ENCODE assay signal across 10 cellular contexts in the genomic region with DNA sequence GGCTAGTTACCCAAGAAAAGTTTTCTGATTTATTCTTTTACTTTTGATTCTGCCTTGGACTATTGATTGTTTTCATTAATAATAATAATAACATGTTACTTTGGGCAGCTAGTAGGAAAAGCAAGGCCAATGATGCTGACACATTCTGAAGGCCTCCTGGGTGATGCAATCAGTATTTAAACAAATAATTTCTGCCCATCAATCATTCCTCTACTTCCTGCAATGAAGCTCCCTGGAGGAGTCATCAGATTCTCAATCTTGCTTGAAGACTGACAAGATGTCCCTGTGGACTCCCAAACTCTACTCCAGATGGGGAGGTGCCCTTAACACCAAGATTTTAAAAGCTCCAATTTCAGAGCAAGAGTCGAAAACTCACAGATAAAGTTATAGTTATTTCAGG. TPM values are rescaled to one million over a fixed set of nuclear protein-coding genes. Genes with fewer than 3 reads are reported as not detected.
DNase-seq lines count a peak whose midpoint lies in the region; ATAC-seq and TF ChIP-seq lines count a peak whose summit lies in the region.
"Had no signal": no experiment of that assay in that cellular context is flagged by ENCODE, and none has a peak within 500 bp of the region (broad histone marks: within the 10 kb centered on the region; RNA-seq: fewer than 3 reads in every experiment).

A gene with protein sequence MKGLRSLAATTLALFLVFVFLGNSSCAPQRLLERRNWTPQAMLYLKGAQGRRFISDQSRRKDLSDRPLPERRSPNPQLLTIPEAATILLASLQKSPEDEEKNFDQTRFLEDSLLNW (plus strand): TSS at position 244 of the 400 bp plus-strand sequence. CDS start 177 bp downstream, outside the sequence.

- H3K4me1 Mint-ChIP-seq in stimulated activated naive CD8-positive, alpha-beta T cell treated with anti-CD3 and anti-CD28 coated beads, Interleukin-15, Interleukin-2, amounts not matched to agents 100 ng/mL and 50 ng/mL, for 24 hours (ENCODE audit: low read depth): peaks cover 11% of the 10 kb centered on the region
- peaks cover 20% of the 10 kb centered on the region for H3K4me1 Mint-ChIP-seq in brain

- peaks cover 0 to 3% (median 0%) of the 10 kb centered on the region in 4 donors for H3K9me3 ChIP-seq in liver (ENCODE audit: control insufficient read depth in 4 of 4, low read length in 3 of 4)

- DNase-seq in stimulated activated naive CD8-positive, alpha-beta T cell treated with anti-CD3 and anti-CD28 coated beads, Interleukin-15, Interleukin-2, amounts not matched to agents 100 U/mL and 50 U/mL, for 24 hours: no peak
- no peak for DNase-seq in OCI-M2 (lab: John Stamatoyannopoulos, UW; ENCODE audit: unreplicated experiment)
- DNase-seq in midbrain (lab: John Stamatoyannopoulos, UW): no peak
- DNase-seq in NCI-H1092 (lab: John Stamatoyannopoulos, UW): no peak
- DNase-seq: anterior cingulate cortex had no signal

- 99% methylated on average over 1 of the region's 1 CpG for WGBS in liver

- H3K4me3 Mint-ChIP-seq in stimulated activated naive CD8-positive, alpha-beta T cell treated with anti-CD3 and anti-CD28 coated beads, Interleukin-15, Interleukin-2, amounts not matched to agents 100 ng/mL and 50 ng/mL, for 24 hours: peak within 1 kb of the TSS; percentile 72
- H3K4me3 Mint-ChIP-seq in brain: peak within 1 kb of the TSS; percentile 79 to 87 (median 82)

- peak within 1 kb of the TSS; percentile 37 for H3K27ac Mint-ChIP-seq in stimulated activated naive CD8-positive, alpha-beta T cell treated with anti-CD3 and anti-CD28 coated beads, Interleukin-15, Interleukin-2, amounts not matched to agents 100 ng/mL and 50 ng/mL, for 24 hours
- peak within 1 kb of the TSS in 1 of 5 experiments; percentile 3 for H3K27ac Mint-ChIP-seq in brain

- no peak within 1 kb of the TSS for H3K9ac ChIP-seq in liver (ENCODE audit: low read depth in 1 of 2, low read length in 2 of 2)
- H3K9ac ChIP-seq: KMS-11 had no signal

- peaks cover 10% of the 10 kb centered on the region for H3K9me3 Mint-ChIP-seq in stimulated activated naive CD8-positive, alpha-beta T cell treated with anti-CD3 and anti-CD28 coated beads, Interleukin-15, Interleukin-2, amounts not matched to agents 100 ng/mL and 50 ng/mL, for 24 hours
- H3K9me3 Mint-ChIP-seq in brain: peaks cover 2 to 7% (median 4%) of the 10 kb centered on the region in 5 experiments

- H3K36me3 Mint-ChIP-seq in stimulated activated naive CD8-positive, alpha-beta T cell treated with anti-CD3 and anti-CD28 coated beads, Interleukin-15, Interleukin-2, amounts not matched to agents 100 ng/mL and 50 ng/mL, for 24 hours (ENCODE audit: low read depth): no peaks in the 10 kb centered on the region
- H3K36me3 Mint-ChIP-seq in brain: no peaks in the 10 kb centered on the region

- H3K27ac ChIP-seq in liver (ENCODE audit: low read depth in 1 of 2, low read length in 2 of 2): no peak within 1 kb of the TSS
- H3K27ac ChIP-seq: KMS-11 had no signal

- no peak for TF ChIP-seq RAD21 in liver (IDR thresholded peaks at IDR 0.05)

- no peaks in the 10 kb centered on the region for H3K36me3 ChIP-seq in liver (ENCODE audit: control insufficient read depth in 4 of 4, insufficient read depth in 3 of 4, low read depth in 1 of 4, low read length in 3 of 4)

- H3K27me3 ChIP-seq in liver (ENCODE audit: control insufficient read depth in 4 of 4, insufficient read depth in 4 of 4, low read length in 3 of 4): no peaks in the 10 kb centered on the region

- peak within 1 kb of the TSS; percentile 1 to 90 (median 47) for H3K4me3 ChIP-seq in liver (ENCODE audit: low read depth in 1 of 3, low read length in 3 of 3)

- peaks cover 0 to 22% (median 17%) of the 10 kb centered on the region in 4 donors for H3K4me1 ChIP-seq in liver (ENCODE audit: control insufficient read depth in 4 of 4, insufficient read depth in 4 of 4, low read length in 3 of 4)

- peaks cover 38% of the 10 kb centered on the region for H3K27me3 Mint-ChIP-seq in stimulated activated naive CD8-positive, alpha-beta T cell treated with anti-CD3 and anti-CD28 coated beads, Interleukin-15, Interleukin-2, amounts not matched to agents 100 ng/mL and 50 ng/mL, for 24 hours
- H3K27me3 Mint-ChIP-seq in brain: peaks cover 59% of the 10 kb centered on the region

- ATAC-seq in stimulated activated naive CD8-positive, alpha-beta T cell treated with anti-CD3 and anti-CD28 coated beads, Interleukin-15, Interleukin-2, amounts not matched to agents 100 U/mL and 50 U/mL, for 24 hours: no peak
- ATAC-seq in GM21447 (IDR thresholded peaks at IDR 0.05; ENCODE audit: unreplicated experiment): no peak

- no peak for TF ChIP-seq CTCF in brain (conservative IDR thresholded peaks at IDR 0.05)
- TF ChIP-seq CTCF in liver (IDR thresholded peaks at IDR 0.05; ENCODE audit: low read depth, low read length, missing input control): no peak

TF ChIP-seq in liver, 16 proteins besides CTCF, POLR2A, EP300 and RAD21:
- TF ChIP-seq FOXA1 (IDR thresholded peaks at IDR 0.05): no peak
- TF ChIP-seq FOXA2 (IDR thresholded peaks at IDR 0.05): no peak
- no peak for TF ChIP-seq ATF3 (IDR thresholded peaks at IDR 0.05)
- TF ChIP-seq TAF1 (conservative IDR thresholded peaks at IDR 0.05): no peak
- TF ChIP-seq RXRA (IDR thresholded peaks at IDR 0.05): no peak
- TF ChIP-seq SP1 (IDR thresholded peaks at IDR 0.05): no peak
- TF ChIP-seq HNF4G (IDR thresholded peaks at IDR 0.05): no peak
TF ChIP-seq in liver: peak in this region for 0.

RNA-seq across cellular contexts. Expression of the gene that starts here (rescaled TPM):
- polyA plus RNA-seq in brain (ENCODE audit: insufficient read depth, low read depth, low replicate concordance): 5.8 TPM
- total RNA-seq in liver: 1 to 10 TPM in 1 of 2 donors, under 1 TPM in 1; 0.25 to 1.2 TPM
- 1 to 10 TPM in 1 of 2 donors, under 1 TPM in 1; 0.30 to 3.7 TPM for polyA plus RNA-seq in liver
